Comparison of ENCODE assay signal across 18 cellular contexts in genomic region chr20:17863209-17863576, GRCh38.
"Had no signal": no experiment of that assay in that cellular context is flagged by ENCODE, and none has a peak within 500 bp of the region (broad histone marks: within the 10 kb centered on the region; RNA-seq: fewer than 3 reads in every experiment).

No MANE protein-coding gene starts in this region.

- H3K36me3 Mint-ChIP-seq: memory B cell had no signal

- H3K27ac Mint-ChIP-seq: memory B cell had no signal

- H3K9me3 ChIP-seq: gastrocnemius medialis, heart right ventricle, left lung, lower lobe of right lung, suprapubic skin, tibial artery had no signal

- FAIRE-seq: endometrium, keratinocyte, small intestine had no signal

- H3K36me3 ChIP-seq: gastrocnemius medialis, heart right ventricle, left lung, lower lobe of right lung, suprapubic skin, tibial artery had no signal

- H3K9me3 Mint-ChIP-seq: central memory CD8-positive, alpha-beta T cell; memory B cell; naive B cell; nephron had no signal

- H3K4me3 Mint-ChIP-seq: central memory CD8-positive, alpha-beta T cell; memory B cell; nephron had no signal

- ATAC-seq: left lung had no signal

- H3K27me3 ChIP-seq: gastrocnemius medialis, heart right ventricle, left lung, suprapubic skin, tibial artery had no signal

- DNase-seq: effector memory CD4-positive, alpha-beta T cell; gastrocnemius medialis; left lung; lower lobe of right lung; midbrain; naive B cell; posterior cingulate gyrus; stimulated activated CD4-positive, alpha-beta T cell treated with anti-CD3 and anti-CD28 coated beads, Interleukin-12 subunit alpha, Interleukin-12 subunit beta, amount 100 ng/mL, for 4 hours; stimulated activated naive CD4-positive, alpha-beta T cell treated with Interleukin-2 at 50 U/mL for 16 hours; tibial artery had no signal

- H3K4me3 ChIP-seq: gastrocnemius medialis, heart right ventricle, left lung, lower lobe of right lung, suprapubic skin, tibial artery had no signal

- H3K27ac ChIP-seq: gastrocnemius medialis, heart right ventricle, left lung, lower lobe of right lung, suprapubic skin, tibial artery had no signal
